Comparison of ENCODE assay signal across 26 cellular contexts in the genomic region with DNA sequence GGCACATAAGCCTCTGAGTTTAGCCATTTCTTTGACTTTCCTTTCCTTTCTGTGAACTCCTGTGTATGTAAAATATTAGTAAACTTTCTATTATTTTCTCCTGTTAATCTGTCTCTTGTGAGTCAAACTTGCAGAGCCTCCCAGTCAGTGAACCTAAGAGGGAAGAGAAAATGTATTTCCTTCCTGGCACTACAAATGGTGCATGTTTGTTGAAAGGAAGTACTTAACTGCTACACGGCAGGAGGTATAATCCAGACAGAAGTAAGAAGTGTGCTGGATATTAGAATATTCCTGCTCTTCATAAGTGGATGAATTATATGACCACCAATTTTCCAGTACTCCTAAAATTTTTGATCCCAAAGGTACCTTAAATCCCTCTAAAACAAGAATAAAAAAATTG. TPM values are rescaled to one million over a fixed set of nuclear protein-coding genes. Genes with fewer than 3 reads are reported as not detected.
A peak's percentile ranks its signal among the peaks of the same experiment; 100 is the strongest.
DNase-seq lines count a peak whose midpoint lies in the region; ATAC-seq and TF ChIP-seq lines count a peak whose summit lies in the region.
"Had no signal": no experiment of that assay in that cellular context is flagged by ENCODE, and none has a peak within 500 bp of the region (broad histone marks: within the 10 kb centered on the region; RNA-seq: fewer than 3 reads in every experiment).

No MANE protein-coding gene starts in this region.

- peak overlapping the region; percentile 20; the same call in 1 of the 2 replicates for H2AFZ ChIP-seq in PC-9
- H2AFZ ChIP-seq: GM23248 had no signal

- no TSS peak for BruUV-seq in PC-9 (replicated peaks; lab: Mats Ljungman, UMichigan)

- H3K9me2 ChIP-seq in PC-9 (ENCODE audit: insufficient read depth): no peaks in the 10 kb centered on the region; the same call in 1 of the 2 replicates

- DNase-seq in DMS 273 (lab: John Stamatoyannopoulos, UW; ENCODE audit: unreplicated experiment) (peak; percentile 1), DMS 273 treated with DMSO at 0.1 percent for 48 hours (lab: John Stamatoyannopoulos, UW) (no peak), PC-9 (no peak), endothelial cell (ENCODE audit: low spot score) (no peak), lung microvascular endothelial cell (ENCODE audit: low read depth in 2 of 2) (peak; percentile 43 to 49), NOMO-1 treated with dmso at 0.1 percent for 144 hours (lab: John Stamatoyannopoulos, UW; ENCODE audit: unreplicated experiment) (no peak), UCSD-AML1 (lab: John Stamatoyannopoulos, UW; ENCODE audit: unreplicated experiment) (no peak)
- DNase-seq: ACHN, Calu3, GM23248, H9, HFFc6, NCI-H1048, NCI-H1417, NCI-H1694, NCI-H2081 treated with DMSO at 0.1 percent for 48 hours, NCI-H2171, NCI-H226, NCI-H510A, NCI-H69, OCI-M1 had no signal

- no peaks in the 10 kb centered on the region for H3K27me3 ChIP-seq in PC-9 (ENCODE audit: insufficient read depth, low read depth)

- no peaks in the 10 kb centered on the region for H3K9me3 Mint-ChIP-seq in endothelial cell (ENCODE audit: unreplicated experiment)

- POLR2A ChIA-PET in PC-9 (lab: Charles Lee; ENCODE audit: unreplicated experiment): no interaction called here

- peak overlapping the region; percentile 52 for H3K4me3 Mint-ChIP-seq in endothelial cell (ENCODE audit: unreplicated experiment)
- H3K4me3 Mint-ChIP-seq: H9, HFFc6, IgD-negative memory B cell had no signal

- H3K27ac Mint-ChIP-seq in endothelial cell (ENCODE audit: unreplicated experiment): peak overlapping the region; percentile 95
- H3K27ac Mint-ChIP-seq: HFFc6, IgD-negative memory B cell had no signal

- ATAC-seq in HG02678 (IDR thresholded peaks at IDR 0.05; ENCODE audit: unreplicated experiment): no peak
- ATAC-seq: SK-N-SH treated with all-trans-retinoic acid at 6 μM for 48 hours had no signal

- no peaks in the 10 kb centered on the region for H4K20me1 ChIP-seq in PC-9 (ENCODE audit: insufficient read depth)

- no peak for TF ChIP-seq CTCF in PC-9 (conservative IDR thresholded peaks at IDR 0.05)
- TF ChIP-seq CTCF in endothelial cell (IDR thresholded peaks at IDR 0.05; ENCODE audit: unreplicated experiment): no peak

- H3F3A ChIP-seq in PC-9 (ENCODE audit: insufficient read depth, low read depth): no peaks in the 10 kb centered on the region

- intact Hi-C loops in PC-9 (cut with micrococcal nuclease; ENCODE audit: unreplicated experiment): no loop called here

- H3K79me2 ChIP-seq in PC-9 (ENCODE audit: low read depth): no peaks in the 10 kb centered on the region

- peaks cover 5% of the 10 kb centered on the region for H3K9me3 ChIP-seq in PC-9 (ENCODE audit: insufficient read depth, low read depth)

- peaks cover 3% of the 10 kb centered on the region for H3K27me3 Mint-ChIP-seq in endothelial cell (ENCODE audit: unreplicated experiment)

- H3K36me3 Mint-ChIP-seq in endothelial cell (ENCODE audit: low read depth, unreplicated experiment): no peaks in the 10 kb centered on the region

- H3K36me3 ChIP-seq in PC-9 (ENCODE audit: low read depth): no peaks in the 10 kb centered on the region

- H3K4me1 Mint-ChIP-seq in endothelial cell (ENCODE audit: unreplicated experiment): peaks cover 18% of the 10 kb centered on the region
- H3K4me1 Mint-ChIP-seq: IgD-negative memory B cell had no signal

- no peaks in the 10 kb centered on the region for H3K4me1 ChIP-seq in PC-9 (replicated peaks; ENCODE audit: insufficient read depth)

- H3K4me2 ChIP-seq in PC-9: no peak overlapping the region
- H3K4me2 ChIP-seq: KMS-11 had no signal

- no peak overlapping the region for H3K27ac ChIP-seq in PC-9
- H3K27ac ChIP-seq: 22Rv1, GM23248, KMS-11 had no signal

- CTCF ChIA-PET in PC-9 (lab: Charles Lee): no interaction called here

- no peak overlapping the region for H3K4me3 ChIP-seq in PC-9
- H3K4me3 ChIP-seq: GM23248 had no signal

RNA-seq across cellular contexts. Expression of a gene that starts 23.0 kb away (rescaled TPM):
- total RNA-seq in PC-9 (2021) (82.6 and 105 TPM in 2 replicates), endothelial cell (ENCODE audit: unreplicated experiment) (90.6 TPM), lung microvascular endothelial cell (236 and 362 TPM in 2 replicates)

Comparison
In these comparisons a context has a peak if more than half of its experiments do, and no peak if none do; other contexts are left out.
1. DNase-seq: peak in DMS 273 (single experiment) and lung microvascular endothelial cell (2 of 2); none in DMS 273 treated with DMSO at 0.1 percent for 48 hours (single experiment), PC-9 (0 of 2), endothelial cell (single experiment), NOMO-1 treated with dmso at 0.1 percent for 144 hours (single experiment) and UCSD-AML1 (single experiment).